In genomic region chr12:6442799-6443198, GRCh38 we compare ENCODE assay signal across 17 cellular contexts. TPM values are rescaled to one million over a fixed set of nuclear protein-coding genes. Genes with fewer than 3 reads are reported as not detected.
DNase-seq lines count a peak whose midpoint lies in the region; ATAC-seq and TF ChIP-seq lines count a peak whose summit lies in the region.
"Had no signal": no experiment of that assay in that cellular context is flagged by ENCODE, and none has a peak within 500 bp of the region (broad histone marks: within the 10 kb centered on the region; RNA-seq: fewer than 3 reads in every experiment).

No MANE protein-coding gene starts in this region.

- DNase-seq in activated naive CD4-positive, alpha-beta T cell treated with anti-CD3 and anti-CD28 coated beads, Interleukin-2, amount 10 ng/mL, durations not matched to agents 7 days and 5 days: no peak
- DNase-seq in activated naive CD4-positive, alpha-beta T cell (lab: John Stamatoyannopoulos, UW): no peak
- no peak for DNase-seq in stimulated activated effector memory CD8-positive, alpha-beta T cell treated with anti-CD3 and anti-CD28 coated beads, Interleukin-12 subunit alpha, Interleukin-12 subunit beta, amount 100 ng/mL, for 72 hours (ENCODE audit: low spot score in 2 of 2)
- DNase-seq in thyroid gland: no peak
- DNase-seq in substantia nigra (lab: John Stamatoyannopoulos, UW): no peak
- DNase-seq: left lung; NCI-H2081 treated with DMSO at 0.1 percent for 48 hours; NCI-H69; PC-9; stimulated activated CD4-positive, alpha-beta T cell treated with anti-CD3 and anti-CD28 coated beads, Interleukin-12 subunit alpha, Interleukin-12 subunit beta, amount 100 ng/mL, for 4 hours had no signal

- peaks cover 53% of the 10 kb centered on the region for H3K4me1 Mint-ChIP-seq in activated naive CD4-positive, alpha-beta T cell treated with anti-CD3 and anti-CD28 coated beads, Interleukin-2, amount 10 ng/mL, durations not matched to agents 7 days and 5 days
- peaks cover 38 to 43% (median 41%) of the 10 kb centered on the region in 3 donors for H3K4me1 Mint-ChIP-seq in IgD-negative memory B cell
- H3K4me1 Mint-ChIP-seq in activated T-helper 17 cell treated with anti-CD3 and anti-CD28 coated beads, Interleukin-2, amount 50 U/mL, for 72 hours: peaks cover 24% of the 10 kb centered on the region
- peaks cover 65% of the 10 kb centered on the region for H3K4me1 Mint-ChIP-seq in stimulated activated effector memory CD8-positive, alpha-beta T cell treated with anti-CD3 and anti-CD28 coated beads, Interleukin-12 subunit alpha, Interleukin-12 subunit beta, amount 100 ng/mL, for 72 hours

- H3K27ac ChIP-seq in thyroid gland: no peak overlapping the region
- no peak overlapping the region for H3K27ac ChIP-seq in substantia nigra (ENCODE audit: low read depth, low read length, poor library complexity, severe bottlenecking)
- H3K27ac ChIP-seq: left lung, PC-9, SK-N-MC had no signal

- TF ChIP-seq POLR2A in thyroid gland (IDR thresholded peaks at IDR 0.05): no peak

- no peak for ATAC-seq in activated T-helper 17 cell treated with anti-CD3 and anti-CD28 coated beads, Interleukin-2, amount 50 U/mL, for 72 hours (replicated peaks)
- ATAC-seq in stimulated activated effector memory CD8-positive, alpha-beta T cell treated with anti-CD3 and anti-CD28 coated beads, Interleukin-12 subunit alpha, Interleukin-12 subunit beta, amount 100 ng/mL, for 72 hours: no peak
- ATAC-seq in HG03460 (IDR thresholded peaks at IDR 0.05; ENCODE audit: unreplicated experiment): no peak
- ATAC-seq: left lung had no signal

- WGBS in thyroid gland, 2 donors: 87 to 90% methylated on average over 8 of the region's 8 CpGs

- H3K9me3 ChIP-seq in thyroid gland: no peaks in the 10 kb centered on the region
- H3K9me3 ChIP-seq: left lung had no signal

- H3K4me3 ChIP-seq in thyroid gland (replicated peaks in 1 of 3): no peak overlapping the region
- H3K4me3 ChIP-seq: left lung, PC-9, SK-N-MC had no signal

- H3K27ac Mint-ChIP-seq in activated naive CD4-positive, alpha-beta T cell treated with anti-CD3 and anti-CD28 coated beads, Interleukin-2, amount 10 ng/mL, durations not matched to agents 7 days and 5 days: peak overlapping the region; percentile 95
- H3K27ac Mint-ChIP-seq in IgD-negative memory B cell: peak overlapping the region; percentile 79 to 99 (median 89)
- peak overlapping the region; percentile 80 for H3K27ac Mint-ChIP-seq in activated T-helper 17 cell treated with anti-CD3 and anti-CD28 coated beads, Interleukin-2, amount 50 U/mL, for 72 hours
- H3K27ac Mint-ChIP-seq in stimulated activated effector memory CD8-positive, alpha-beta T cell treated with anti-CD3 and anti-CD28 coated beads, Interleukin-12 subunit alpha, Interleukin-12 subunit beta, amount 100 ng/mL, for 72 hours: peak overlapping the region; percentile 91
- H3K27ac Mint-ChIP-seq: nephron, progenitor cell of endocrine pancreas had no signal

- peaks cover 28% of the 10 kb centered on the region for H3K36me3 Mint-ChIP-seq in activated naive CD4-positive, alpha-beta T cell treated with anti-CD3 and anti-CD28 coated beads, Interleukin-2, amount 10 ng/mL, durations not matched to agents 7 days and 5 days
- no peaks in the 10 kb centered on the region for H3K36me3 Mint-ChIP-seq in IgD-negative memory B cell
- peaks cover 42% of the 10 kb centered on the region for H3K36me3 Mint-ChIP-seq in activated T-helper 17 cell treated with anti-CD3 and anti-CD28 coated beads, Interleukin-2, amount 50 U/mL, for 72 hours (ENCODE audit: low read depth)
- H3K36me3 Mint-ChIP-seq in stimulated activated effector memory CD8-positive, alpha-beta T cell treated with anti-CD3 and anti-CD28 coated beads, Interleukin-12 subunit alpha, Interleukin-12 subunit beta, amount 100 ng/mL, for 72 hours: peaks cover 33% of the 10 kb centered on the region

- H3K4me1 ChIP-seq in thyroid gland: peaks cover 28 to 31% of the 10 kb centered on the region in 2 donors
- H3K4me1 ChIP-seq: left lung had no signal

- no peaks in the 10 kb centered on the region for H3K27me3 Mint-ChIP-seq in activated naive CD4-positive, alpha-beta T cell treated with anti-CD3 and anti-CD28 coated beads, Interleukin-2, amount 10 ng/mL, durations not matched to agents 7 days and 5 days
- no peaks in the 10 kb centered on the region for H3K27me3 Mint-ChIP-seq in IgD-negative memory B cell
- no peaks in the 10 kb centered on the region for H3K27me3 Mint-ChIP-seq in activated T-helper 17 cell treated with anti-CD3 and anti-CD28 coated beads, Interleukin-2, amount 50 U/mL, for 72 hours
- H3K27me3 Mint-ChIP-seq: progenitor cell of endocrine pancreas had no signal

- CTCF ChIA-PET in activated naive CD4-positive, alpha-beta T cell treated with anti-CD3 and anti-CD28 coated beads, Interleukin-2, amount 10 ng/mL, durations not matched to agents 7 days and 5 days (lab: Charles Lee): interaction anchor here (1.0 to 6.8 kb wide), 5 partner anchors 9 to 23 kb away, joined by 3 to 63 read pairs (median 37); partner anchors contain the start of gene TAPBPL

- no peaks in the 10 kb centered on the region for H3K27me3 ChIP-seq in thyroid gland
- H3K27me3 ChIP-seq: left lung had no signal

- no peak overlapping the region for H3K4me3 Mint-ChIP-seq in activated naive CD4-positive, alpha-beta T cell treated with anti-CD3 and anti-CD28 coated beads, Interleukin-2, amount 10 ng/mL, durations not matched to agents 7 days and 5 days
- peak overlapping the region in 3 of 4 donors; percentile 55 to 97 (median 81) for H3K4me3 Mint-ChIP-seq in IgD-negative memory B cell
- peak overlapping the region; percentile 96 for H3K4me3 Mint-ChIP-seq in activated T-helper 17 cell treated with anti-CD3 and anti-CD28 coated beads, Interleukin-2, amount 50 U/mL, for 72 hours
- H3K4me3 Mint-ChIP-seq in stimulated activated effector memory CD8-positive, alpha-beta T cell treated with anti-CD3 and anti-CD28 coated beads, Interleukin-12 subunit alpha, Interleukin-12 subunit beta, amount 100 ng/mL, for 72 hours: peak overlapping the region; percentile 87
- H3K4me3 Mint-ChIP-seq: nephron had no signal

- no peak for TF ChIP-seq CTCF in thyroid gland (IDR thresholded peaks at IDR 0.05)

- intact Hi-C loops in thyroid gland (cut with DNase I): no loop called here

- no peaks in the 10 kb centered on the region for H3K36me3 ChIP-seq in thyroid gland

- no peaks in the 10 kb centered on the region for H3K9me3 Mint-ChIP-seq in activated naive CD4-positive, alpha-beta T cell treated with anti-CD3 and anti-CD28 coated beads, Interleukin-2, amount 10 ng/mL, durations not matched to agents 7 days and 5 days
- H3K9me3 Mint-ChIP-seq in IgD-negative memory B cell: no peaks in the 10 kb centered on the region
- H3K9me3 Mint-ChIP-seq in activated T-helper 17 cell treated with anti-CD3 and anti-CD28 coated beads, Interleukin-2, amount 50 U/mL, for 72 hours: no peaks in the 10 kb centered on the region
- no peaks in the 10 kb centered on the region for H3K9me3 Mint-ChIP-seq in stimulated activated effector memory CD8-positive, alpha-beta T cell treated with anti-CD3 and anti-CD28 coated beads, Interleukin-12 subunit alpha, Interleukin-12 subunit beta, amount 100 ng/mL, for 72 hours
- H3K9me3 Mint-ChIP-seq: nephron had no signal

RNA-seq across cellular contexts. Expression of gene CD27, which starts 2.0 kb away (rescaled TPM):
- 264 TPM for polyA plus RNA-seq in IgD-negative memory B cell
- total RNA-seq in activated T-helper 17 cell treated with anti-CD3 and anti-CD28 coated beads, Interleukin-2, amount 50 U/mL, for 72 hours: 10 to 100 TPM; 21.1 to 42.1 TPM
- total RNA-seq in thyroid gland: 10 to 100 TPM in 1 of 4 donors, 1 to 10 TPM in 3; 2.7 to 10.8 (median 6.4) TPM
- total RNA-seq: astrocyte, PC-9, progenitor cell of endocrine pancreas had no signal

RNA-seq across cellular contexts. Expression of gene TAPBPL, which starts 9.0 kb away (rescaled TPM):
- 125 TPM for polyA plus RNA-seq in IgD-negative memory B cell
- 10 to 100 TPM; 24.1 to 28.2 TPM for total RNA-seq in activated T-helper 17 cell treated with anti-CD3 and anti-CD28 coated beads, Interleukin-2, amount 50 U/mL, for 72 hours
- total RNA-seq in thyroid gland: 10 to 100 TPM; 29.3 to 70.1 (median 59.4) TPM

RNA-seq across cellular contexts. Expression of gene VAMP1, which starts 27.7 kb away (rescaled TPM):
- 8.1 TPM for polyA plus RNA-seq in IgD-negative memory B cell
- total RNA-seq in activated T-helper 17 cell treated with anti-CD3 and anti-CD28 coated beads, Interleukin-2, amount 50 U/mL, for 72 hours: 10 to 100 TPM; 19.9 to 81.8 TPM
- 10 to 100 TPM in 3 of 4 donors, 1 to 10 TPM in 1; 7.5 to 25.9 (median 12.8) TPM for total RNA-seq in thyroid gland

RNA-seq across cellular contexts. Expression of gene MRPL51, which starts 50.3 kb away (rescaled TPM):
- 165 TPM for polyA plus RNA-seq in IgD-negative memory B cell
- total RNA-seq in activated T-helper 17 cell treated with anti-CD3 and anti-CD28 coated beads, Interleukin-2, amount 50 U/mL, for 72 hours: 100 to 1,000 TPM; 262 to 317 TPM
- 10 to 100 TPM; 16.7 to 84.6 (median 46.9) TPM for total RNA-seq in thyroid gland

RNA-seq across cellular contexts. Expression of gene NCAPD2, which starts 51.1 kb away (rescaled TPM):
- polyA plus RNA-seq in IgD-negative memory B cell: 21.1 TPM
- total RNA-seq in activated T-helper 17 cell treated with anti-CD3 and anti-CD28 coated beads, Interleukin-2, amount 50 U/mL, for 72 hours: 100 to 1,000 TPM; 167 to 176 TPM
- 10 to 100 TPM; 22.4 to 31.8 (median 28.6) TPM for total RNA-seq in thyroid gland
